In the genomic region with DNA sequence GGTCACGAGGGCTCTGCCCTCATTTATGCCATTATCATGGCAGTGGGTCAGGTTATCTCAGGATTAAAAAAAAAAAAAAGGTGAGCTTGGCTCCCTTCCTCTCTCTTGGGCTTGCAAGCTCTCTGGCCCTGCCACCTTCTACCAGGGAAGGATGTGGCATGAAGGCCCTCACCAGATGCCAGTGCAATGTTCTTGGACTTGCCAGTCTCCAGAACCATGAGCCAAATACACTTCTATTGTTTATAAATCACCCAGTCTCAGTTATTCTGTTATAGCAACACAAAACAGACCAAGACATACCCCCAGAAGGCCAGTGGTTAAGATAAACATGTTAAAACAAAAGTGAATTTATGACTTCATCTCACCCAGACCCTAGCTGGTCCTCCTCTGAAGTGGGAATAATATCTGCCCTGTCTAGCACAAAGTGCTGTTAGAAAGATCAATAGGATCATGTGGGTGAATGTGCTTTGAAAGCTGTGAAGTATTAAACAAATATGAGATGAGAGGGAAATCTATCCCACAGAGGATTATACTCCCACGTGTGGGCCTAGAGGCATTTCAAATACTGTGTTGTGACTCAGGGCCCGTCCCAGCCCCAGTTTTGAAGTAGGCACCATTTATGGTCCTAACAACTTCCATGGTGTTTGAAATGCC, we compare ENCODE assay signal across 1 cellular context.
TF ChIP-seq lines count a peak whose summit lies in the region.

No MANE protein-coding gene starts in this region.

TF ChIP-seq in IMR-90, 13 proteins besides CTCF, POLR2A, EP300 and RAD21:
- TF ChIP-seq RFX5 (IDR thresholded peaks at IDR 0.05; ENCODE audit: low read depth, low read length) (no peak), FOS (IDR thresholded peaks at IDR 0.05; ENCODE audit: low read depth, low read length) (no peak)
- TF ChIP-seq, protein P1, sequence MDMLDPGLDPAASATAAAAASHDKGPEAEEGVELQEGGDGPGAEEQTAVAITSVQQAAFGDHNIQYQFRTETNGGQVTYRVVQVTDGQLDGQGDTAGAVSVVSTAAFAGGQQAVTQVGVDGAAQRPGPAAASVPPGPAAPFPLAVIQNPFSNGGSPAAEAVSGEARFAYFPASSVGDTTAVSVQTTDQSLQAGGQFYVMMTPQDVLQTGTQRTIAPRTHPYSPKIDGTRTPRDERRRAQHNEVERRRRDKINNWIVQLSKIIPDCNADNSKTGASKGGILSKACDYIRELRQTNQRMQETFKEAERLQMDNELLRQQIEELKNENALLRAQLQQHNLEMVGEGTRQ (IDR thresholded peaks at IDR 0.05; ENCODE audit: low read depth, low read length) = no peak
